ENCODE assay signal across 25 cellular contexts in genomic region chr9:27329292-27329691, GRCh38. TPM values are rescaled to one million over a fixed set of nuclear protein-coding genes. Genes with fewer than 3 reads are reported as not detected.
"Had no signal": no experiment of that assay in that cellular context is flagged by ENCODE, and none has a peak within 500 bp of the region (broad histone marks: within the 10 kb centered on the region; RNA-seq: fewer than 3 reads in every experiment).

No MANE protein-coding gene starts in this region.

- FAIRE-seq: bronchial epithelial cell, pancreas had no signal

- DNase-seq: activated CD4-positive, alpha-beta T cell treated with anti-CD3 and anti-CD28 coated beads, Interleukin-2, amount 10 ng/mL, durations not matched to agents 7 days and 5 days; activated CD4-positive, CD25-positive, alpha-beta regulatory T cell treated with anti-CD3 and anti-CD28 coated beads, Interleukin-2, amount 50 U/mL, for 72 hours; activated naive CD4-positive, alpha-beta T cell treated with anti-CD3 and anti-CD28 coated beads for 36 hours; activated naive CD8-positive, alpha-beta T cell treated with anti-CD3 and anti-CD28 coated beads, Interleukin-2, amount 10 ng/mL, durations not matched to agents 7 days and 5 days; activated T-cell treated with anti-CD3 and anti-CD28 coated beads, Interleukin-2, amount 50 U/mL, for 4 hours; amniotic stem cell; cerebellar nuclear complex; erythroblast; foreskin keratinocyte; left ventricle myocardium inferior; pancreas; right lobe of liver; stimulated activated CD4-positive, alpha-beta T cell treated with anti-CD3 and anti-CD28 coated beads, Interleukin-2, amount 100 ng/mL, for 24 hours; stimulated activated naive CD8-positive, alpha-beta T cell treated with anti-CD3 and anti-CD28 coated beads, Interleukin-15, amount 100 ng/mL, for 72 hours; WERI-Rb-1 had no signal

- H3K36me3 Mint-ChIP-seq: natural killer cell treated with Interleukin-12 subunit alpha and Interleukin-12 subunit beta and Interleukin-15 and Interleukin-18, amount 100 ng/mL, for 72 hours; stimulated activated effector memory CD8-positive, alpha-beta T cell treated with anti-CD3 and anti-CD28 coated beads, Interleukin-12 subunit alpha, Interleukin-12 subunit beta, amount 100 ng/mL, for 72 hours had no signal

- H3K27ac Mint-ChIP-seq: activated CD4-positive, alpha-beta T cell treated with anti-CD3 and anti-CD28 coated beads, Interleukin-2, amount 10 ng/mL, durations not matched to agents 7 days and 5 days; activated naive CD4-positive, alpha-beta T cell treated with anti-CD3 and anti-CD28 coated beads for 36 hours; activated naive CD8-positive, alpha-beta T cell treated with anti-CD3 and anti-CD28 coated beads, Interleukin-2, amount 10 ng/mL, durations not matched to agents 7 days and 5 days; natural killer cell treated with Interleukin-12 subunit alpha and Interleukin-12 subunit beta and Interleukin-15 and Interleukin-18, amount 100 ng/mL, for 72 hours; stimulated activated effector memory CD8-positive, alpha-beta T cell treated with anti-CD3 and anti-CD28 coated beads, Interleukin-12 subunit alpha, Interleukin-12 subunit beta, amount 100 ng/mL, for 72 hours; stimulated activated naive CD8-positive, alpha-beta T cell treated with anti-CD3 and anti-CD28 coated beads, Interleukin-15, amount 100 ng/mL, for 72 hours had no signal

- ATAC-seq: activated T-cell treated with anti-CD3 and anti-CD28 coated beads, Interleukin-2, amount 50 U/mL, for 4 hours; foreskin keratinocyte; natural killer cell treated with Interleukin-12 subunit alpha and Interleukin-12 subunit beta and Interleukin-15 and Interleukin-18, amount 100 ng/mL, for 72 hours; pancreas; right lobe of liver; stimulated activated effector memory CD8-positive, alpha-beta T cell treated with anti-CD3 and anti-CD28 coated beads, Interleukin-12 subunit alpha, Interleukin-12 subunit beta, amount 100 ng/mL, for 72 hours; stimulated activated naive CD8-positive, alpha-beta T cell treated with anti-CD3 and anti-CD28 coated beads, Interleukin-15, amount 100 ng/mL, for 72 hours had no signal

- H3K9me3 ChIP-seq: left ventricle myocardium inferior, pancreas, right lobe of liver, suprapubic skin, tibial nerve had no signal

- H3K4me1 Mint-ChIP-seq: stimulated activated effector memory CD8-positive, alpha-beta T cell treated with anti-CD3 and anti-CD28 coated beads, Interleukin-12 subunit alpha, Interleukin-12 subunit beta, amount 100 ng/mL, for 72 hours had no signal

- H3K4me3 ChIP-seq: coronary artery, left ventricle myocardium inferior, pancreas, right lobe of liver, skin epidermis, suprapubic skin, tibial nerve had no signal

- H3K9me3 Mint-ChIP-seq: activated CD4-positive, alpha-beta T cell treated with anti-CD3 and anti-CD28 coated beads, Interleukin-2, amount 10 ng/mL, durations not matched to agents 7 days and 5 days; activated naive CD4-positive, alpha-beta T cell treated with anti-CD3 and anti-CD28 coated beads for 36 hours; activated naive CD8-positive, alpha-beta T cell treated with anti-CD3 and anti-CD28 coated beads, Interleukin-2, amount 10 ng/mL, durations not matched to agents 7 days and 5 days; activated T-cell treated with anti-CD3 and anti-CD28 coated beads, Interleukin-2, amount 50 U/mL, for 4 hours; natural killer cell treated with Interleukin-12 subunit alpha and Interleukin-12 subunit beta and Interleukin-15 and Interleukin-18, amount 100 ng/mL, for 72 hours; stimulated activated effector memory CD8-positive, alpha-beta T cell treated with anti-CD3 and anti-CD28 coated beads, Interleukin-12 subunit alpha, Interleukin-12 subunit beta, amount 100 ng/mL, for 72 hours; stimulated activated naive CD8-positive, alpha-beta T cell treated with anti-CD3 and anti-CD28 coated beads, Interleukin-15, amount 100 ng/mL, for 72 hours had no signal

- H3K27me3 ChIP-seq: foreskin keratinocyte, pancreas, right lobe of liver, suprapubic skin, tibial nerve had no signal

- H3K27ac ChIP-seq: coronary artery, foreskin keratinocyte, left ventricle myocardium inferior, pancreas, right lobe of liver, skin epidermis, suprapubic skin, tibial nerve, WERI-Rb-1 had no signal

- H3K36me3 ChIP-seq: left ventricle myocardium inferior, pancreas, right lobe of liver, WERI-Rb-1 had no signal

- H3K4me3 Mint-ChIP-seq: activated CD4-positive, alpha-beta T cell treated with anti-CD3 and anti-CD28 coated beads, Interleukin-2, amount 10 ng/mL, durations not matched to agents 7 days and 5 days; activated naive CD4-positive, alpha-beta T cell treated with anti-CD3 and anti-CD28 coated beads for 36 hours; activated naive CD8-positive, alpha-beta T cell treated with anti-CD3 and anti-CD28 coated beads, Interleukin-2, amount 10 ng/mL, durations not matched to agents 7 days and 5 days; activated T-cell treated with anti-CD3 and anti-CD28 coated beads, Interleukin-2, amount 50 U/mL, for 4 hours; natural killer cell treated with Interleukin-12 subunit alpha and Interleukin-12 subunit beta and Interleukin-15 and Interleukin-18, amount 100 ng/mL, for 72 hours; stimulated activated effector memory CD8-positive, alpha-beta T cell treated with anti-CD3 and anti-CD28 coated beads, Interleukin-12 subunit alpha, Interleukin-12 subunit beta, amount 100 ng/mL, for 72 hours; stimulated activated naive CD8-positive, alpha-beta T cell treated with anti-CD3 and anti-CD28 coated beads, Interleukin-15, amount 100 ng/mL, for 72 hours had no signal

- H3K4me1 ChIP-seq: foreskin keratinocyte, right lobe of liver had no signal

RNA-seq across cellular contexts. Expression of gene EQTN, which starts 32.3 kb away (rescaled TPM):
- total RNA-seq: activated CD4-positive, alpha-beta T cell treated with anti-CD3 and anti-CD28 coated beads, Interleukin-2, amount 10 ng/mL, durations not matched to agents 7 days and 5 days; activated naive CD4-positive, alpha-beta T cell treated with anti-CD3 and anti-CD28 coated beads for 36 hours; activated naive CD8-positive, alpha-beta T cell treated with anti-CD3 and anti-CD28 coated beads, Interleukin-2, amount 10 ng/mL, durations not matched to agents 7 days and 5 days; activated T-cell treated with anti-CD3 and anti-CD28 coated beads, Interleukin-2, amount 50 U/mL, for 4 hours; bronchial epithelial cell; foreskin keratinocyte; glomerular endothelial cell; left ventricle myocardium inferior; lung microvascular endothelial cell; natural killer cell treated with Interleukin-12 subunit alpha and Interleukin-12 subunit beta and Interleukin-15 and Interleukin-18, amount 100 ng/mL, for 72 hours; right lobe of liver; T-helper 2 cell treated with Interferon-gamma antibody and Interleukin-4, amounts not matched to agents 100 ng/mL and 5 ng/mL, for 36 hours had no signal
